ENCODE assay signal across 8 cellular contexts in genomic region chr15:34987623-34987981, GRCh38. TPM values are rescaled to one million over a fixed set of nuclear protein-coding genes. Genes with fewer than 3 reads are reported as not detected.
A peak's percentile ranks its signal among the peaks of the same experiment; 100 is the strongest.
DNase-seq lines count a peak whose midpoint lies in the region; ATAC-seq, FAIRE-seq and TF ChIP-seq lines count a peak whose summit lies in the region.

No MANE protein-coding gene starts in this region.

- no peaks in the 10 kb centered on the region for H3K36me3 Mint-ChIP-seq in astrocyte (ENCODE audit: low read depth, unreplicated experiment)

- peaks cover 14 to 20% of the 10 kb centered on the region in 2 experiments; a peak in 3 of 4 replicates for H3K36me3 ChIP-seq in HCT116 (ENCODE audit: control insufficient read depth in 1 of 2, insufficient read depth in 2 of 2, low read length in 2 of 2)
- H3K36me3 ChIP-seq in astrocyte (ENCODE audit: insufficient read depth, low read length): peaks cover 9% of the 10 kb centered on the region
- peaks cover 0 to 17% of the 10 kb centered on the region in 2 experiments; a peak in 3 of 5 replicates for H3K36me3 ChIP-seq in HepG2 (replicated peaks in 1 of 2; ENCODE audit: control insufficient read depth in 1 of 2, insufficient read depth in 2 of 2, low read length in 2 of 2)
- H3K36me3 ChIP-seq in transverse colon: peaks cover 0 to 6% (median 0%) of the 10 kb centered on the region in 4 donors

- H3K9me3 ChIP-seq in HCT116 (ENCODE audit: control insufficient read depth in 1 of 2, insufficient read depth in 1 of 2, low read depth in 1 of 2, low read length in 2 of 2) (no peaks in the 10 kb centered on the region), astrocyte (ENCODE audit: insufficient read depth, low read depth, low read length) (no peaks in the 10 kb centered on the region), HepG2 (ENCODE audit: low read length) (no peaks in the 10 kb centered on the region), transverse colon (no peaks in the 10 kb centered on the region)

- TF ChIP-seq EP300 in HepG2 (IDR thresholded peaks at IDR 0.05; ENCODE audit: low read depth in 2 of 2, low read length in 2 of 2) (no peak), HepG2 (CRISPR knock-in tag; IDR thresholded peaks at IDR 0.05; ENCODE audit: borderline replicate concordance) (no peak), transverse colon (IDR thresholded peaks at IDR 0.05; ENCODE audit: low read depth) (no peak)

- H3K4me1 ChIP-seq in HCT116 (ENCODE audit: control insufficient read depth in 1 of 2, insufficient read depth in 2 of 2, low read length in 2 of 2): peaks cover 20 to 40% of the 10 kb centered on the region in 2 experiments; a peak in 3 of 4 replicates
- peaks cover 17% of the 10 kb centered on the region for H3K4me1 ChIP-seq in astrocyte (ENCODE audit: insufficient read depth, low read length)
- peaks cover 45% of the 10 kb centered on the region for H3K4me1 ChIP-seq in HepG2 (ENCODE audit: insufficient read depth, low read length)
- H3K4me1 ChIP-seq in transverse colon: peaks cover 14 to 33% (median 23%) of the 10 kb centered on the region in 4 donors

- peak overlapping the region; percentile 99 for H3K4me3 Mint-ChIP-seq in astrocyte (ENCODE audit: unreplicated experiment)

- TF ChIP-seq RAD21 in HCT116 (IDR thresholded peaks at IDR 0.05; ENCODE audit: low read depth) (no peak), HepG2 (CRISPR knock-in tag; IDR thresholded peaks at IDR 0.05) (no peak)

- no peaks in the 10 kb centered on the region for H3K27me3 Mint-ChIP-seq in astrocyte (ENCODE audit: low read depth, unreplicated experiment)

- peak overlapping the region; percentile 97 for H3K27ac Mint-ChIP-seq in astrocyte (ENCODE audit: unreplicated experiment)

- CTCF ChIA-PET in HCT116 (lab: Charles Lee): interaction anchor here (1.0 to 3.8 kb wide), 3 partner anchors 12 to 31 kb away, joined by 3 to 28 read pairs (median 5); partner anchors contain the start of gene AQR
- CTCF ChIA-PET in HepG2 (lab: Yijun Ruan, JAX; ENCODE audit: low intra/inter-chr PET ratio, low total read pairs): no interaction called here

- no peak for FAIRE-seq in astrocyte (lab: Jason Lieb, UNC)
- FAIRE-seq in HepG2 (lab: Jason Lieb, UNC): no peak

- H3K27ac ChIP-seq in HCT116 (ENCODE audit: low read depth, low read length): peak overlapping the region; percentile 90
- H3K27ac ChIP-seq in astrocyte (ENCODE audit: low read depth, low read length): peak overlapping the region; percentile 98
- peak overlapping the region; percentile 96 for H3K27ac ChIP-seq in HepG2 (ENCODE audit: extremely low read length, insufficient read depth, low read length)
- peak overlapping the region; percentile 93 to 98 (median 95) for H3K27ac ChIP-seq in transverse colon

- peak overlapping the region; percentile 98 for H3K4me3 ChIP-seq in AG10803 (ENCODE audit: low read length)
- H3K4me3 ChIP-seq in HCT116 (replicated peaks in 1 of 2; ENCODE audit: low read depth in 1 of 2, low read length in 2 of 2): peak overlapping the region; percentile 72 to 99
- peak overlapping the region; percentile 91 for H3K4me3 ChIP-seq in astrocyte (ENCODE audit: insufficient read depth, low read depth, low read length)
- H3K4me3 ChIP-seq in HepG2 (replicated peaks in 1 of 3; ENCODE audit: insufficient read depth in 1 of 3, low read depth in 2 of 3, low read length in 3 of 3): peak overlapping the region; percentile 70 to 95 (median 76)
- peak overlapping the region; percentile 62 to 98 (median 77) for H3K4me3 ChIP-seq in transverse colon

- H4K20me1 ChIP-seq in HCT116 (ENCODE audit: insufficient read depth) (no peaks in the 10 kb centered on the region), astrocyte (ENCODE audit: insufficient read depth, low read length) (peaks cover 22% of the 10 kb centered on the region), HepG2 (ENCODE audit: insufficient read depth, low read length) (peaks cover 30% of the 10 kb centered on the region)

- H3K9ac ChIP-seq in HCT116 (ENCODE audit: low read length): peak overlapping the region; percentile 99
- H3K9ac ChIP-seq in astrocyte (ENCODE audit: low read length): peak overlapping the region; percentile 98
- peak overlapping the region; percentile 98 for H3K9ac ChIP-seq in HepG2 (ENCODE audit: insufficient read depth, low read depth, low read length)

- BruUV-seq in HCT116 (replicated peaks; lab: Mats Ljungman, UMichigan): no TSS peak
- no TSS peak for BruUV-seq in HepG2 (replicated peaks; lab: Mats Ljungman, UMichigan)

- DNase-seq in AG10803 (ENCODE audit: low read depth) (peak; percentile 17), HCT116 (ENCODE audit: low read depth, low spot score) (no peak), astrocyte (ENCODE audit: low read depth) (no peak), HepG2 (ENCODE audit: low spot score) (peak; percentile 49), transverse colon (no peak), GDM1 (lab: John Stamatoyannopoulos, UW) (no peak), D341Med (ENCODE audit: low spot score) (no peak), SW 1271 (lab: John Stamatoyannopoulos, UW) (no peak)

- under 1% methylated on average over 13 of the region's 13 CpGs for WGBS in HepG2 (ENCODE audit: low lambda C conversion rate)
- 0% methylated on average over 3 to 13 of the region's 13 CpGs for WGBS in transverse colon (ENCODE audit: low coverage in 1 of 2), 2 donors

- no peaks in the 10 kb centered on the region for H3K9me3 Mint-ChIP-seq in astrocyte (ENCODE audit: unreplicated experiment)

- in situ Hi-C loops in HepG2 (cut with HindIII; ENCODE audit: extremely low pct_ligation_motif_present, low pct_unique_long_range_greater_than_20kb): no loop called here
- in situ Hi-C loops in transverse colon (cut with MboI; ENCODE audit: low pct_ligation_motif_present in 1 of 4, low pct_unique_long_range_greater_than_20kb in 1 of 4, low sequenced_read_pairs in 3 of 4): no loop called here

- H3K79me2 ChIP-seq in HCT116 (ENCODE audit: insufficient read depth, low read length) (peaks cover 56% of the 10 kb centered on the region), astrocyte (ENCODE audit: insufficient read depth, low read length) (peaks cover 54% of the 10 kb centered on the region), HepG2 (ENCODE audit: insufficient read depth, low read length) (peaks cover 45% of the 10 kb centered on the region)

- ATAC-seq in HCT116: no peak
- ATAC-seq in HepG2: peak; percentile 61

- RAD21 ChIA-PET in HCT116 (lab: Charles Lee; ENCODE audit: low non-redundant PET in 1 of 2, low total read pairs in 2 of 2, uncharacterized antibody in 2 of 2, unreplicated experiment in 2 of 2): interaction anchor here in 1 of 2 experiments (1.1 kb wide), 1 partner anchor 18 kb away, joined by 3 read pairs; the partner anchor contains the start of gene AQR

- no peaks in the 10 kb centered on the region for H3K27me3 ChIP-seq in HCT116 (ENCODE audit: insufficient read depth, low read length)
- H3K27me3 ChIP-seq in astrocyte (ENCODE audit: insufficient read depth, low read length): no peaks in the 10 kb centered on the region
- no peaks in the 10 kb centered on the region; a peak in 2 of 5 replicates for H3K27me3 ChIP-seq in HepG2 (ENCODE audit: control insufficient read depth in 1 of 2, insufficient read depth in 2 of 2, low read length in 2 of 2)
- H3K27me3 ChIP-seq in transverse colon: no peaks in the 10 kb centered on the region

- H3K4me2 ChIP-seq in HCT116 (ENCODE audit: low read length) (peak overlapping the region; percentile 88), astrocyte (ENCODE audit: low read length) (peak overlapping the region; percentile 94), HepG2 (ENCODE audit: low read depth, low read length) (peak overlapping the region; percentile 87)

- no peak for TF ChIP-seq POLR2A in HCT116 (IDR thresholded peaks at IDR 0.05; ENCODE audit: borderline replicate concordance, extremely low read depth, insufficient read depth, insufficient read length)
- no peak for TF ChIP-seq POLR2A in HepG2 (IDR thresholded peaks at IDR 0.05; ENCODE audit: insufficient read depth in 1 of 2, low read depth in 2 of 2, low read length in 2 of 2)
- TF ChIP-seq POLR2A in transverse colon (IDR thresholded peaks at IDR 0.05): no peak

- intact Hi-C loops in HCT116 (cut with micrococcal nuclease): loop anchor here (10.0 kb wide), 1 partner anchor 763 kb away; the partner anchor contains the start of gene EMC4
- intact Hi-C loops in HepG2 (cut with micrococcal nuclease; ENCODE audit: unreplicated experiment): no loop called here
- intact Hi-C loops in transverse colon (cut with DNase I; ENCODE audit: low total_unique reads): no loop called here

- H3K9me2 ChIP-seq in HCT116 (ENCODE audit: insufficient read depth): no peaks in the 10 kb centered on the region

- H2AFZ ChIP-seq in HCT116 (ENCODE audit: low read depth, low read length, poor library complexity, severe bottlenecking): no peak overlapping the region
- peak overlapping the region; percentile 100 for H2AFZ ChIP-seq in astrocyte (ENCODE audit: low read depth, low read length)
- no peak overlapping the region for H2AFZ ChIP-seq in HepG2 (ENCODE audit: low read length)

- POLR2A ChIA-PET in HCT116 (lab: Charles Lee): interaction anchor here (1.4 to 2.2 kb wide), 4 partner anchors 13 to 20 kb away, joined by 4 to 19 read pairs (median 8); partner anchors contain the start of gene AQR
- POLR2A ChIA-PET in HepG2 (lab: Yijun Ruan, JAX): interaction anchor here (0.7 to 3.3 kb wide), 7 partner anchors 11 to 645 kb away, joined by 3 to 125 read pairs (median 5); partner anchors contain the start of genes AQR, DPH6, NOP10 and NUTM1

- TF ChIP-seq CTCF in AG10803 (conservative IDR thresholded peaks at IDR 0.05; ENCODE audit: low read length) (no peak), HCT116 (IDR thresholded peaks at IDR 0.05 in 2 of 3, conservative IDR thresholded peaks at IDR 0.05 in 1 of 3; ENCODE audit: borderline replicate concordance in 1 of 3, insufficient read depth in 1 of 3, low read depth in 2 of 3, low read length in 2 of 3) (no peak), astrocyte (IDR thresholded peaks at IDR 0.05; ENCODE audit: insufficient read depth, low read depth, low read length) (no peak), HepG2 (CRISPR knock-in tag; IDR thresholded peaks at IDR 0.05) (no peak), transverse colon (IDR thresholded peaks at IDR 0.05) (no peak)

- H3K4me1 Mint-ChIP-seq in astrocyte (ENCODE audit: low read depth, unreplicated experiment): peaks cover 14% of the 10 kb centered on the region

RNA-seq across cellular contexts. Expression of gene ZNF770, which starts 0.5 kb away (rescaled TPM):
- total RNA-seq in HCT116 (2021; ENCODE audit: unreplicated experiment) (70.7 TPM), astrocyte (43.2 and 43.3 TPM in 2 replicates), HepG2 (2016; rRNA removed; fragmentation: Illumina TruSeq; extraction: Trizol) (33.1 and 79.5 TPM in 2 replicates), transverse colon (10 to 100 TPM in 2 of 4 donors, 1 to 10 TPM in 2; 4.2 to 19.2 (median 11.3) TPM)
- polyA plus RNA-seq in HCT116 (2012): 9.1 and 19.7 TPM in 2 replicates
- 3.2 and 3.5 TPM in 2 replicates for total RNA-seq in HepG2 (2016; cell fraction: cytosol; rRNA removed; fragmentation: Illumina TruSeq; extraction: Trizol; ENCODE audit: low read depth)
- total RNA-seq in HepG2 (2016; cell fraction: insoluble cytoplasmic fraction; rRNA removed; fragmentation: Illumina TruSeq; extraction: Trizol): 31.9 and 72.9 TPM in 2 replicates
- 22.3 and 25.2 TPM in 2 replicates for total RNA-seq in HepG2 (2016; cell fraction: membrane; rRNA removed; fragmentation: Illumina TruSeq; extraction: Trizol)
- 29.2 and 36.6 TPM in 2 replicates for total RNA-seq in HepG2 (2016; cell fraction: nucleus; rRNA removed; fragmentation: Illumina TruSeq; extraction: Trizol)
- 13.0 and 15.5 TPM in 2 replicates for polyA plus RNA-seq in HepG2 (2011; rRNA removed)
- 4.8 and 9.1 TPM in 2 replicates for polyA plus RNA-seq in HepG2 (2011; cell fraction: cytosol; rRNA removed)
- 6.1 and 8.0 TPM in 2 replicates for polyA plus RNA-seq in HepG2 (2011; cell fraction: nucleus; rRNA removed)
- 13.6 and 14.2 TPM in 2 replicates for polyA plus RNA-seq in HepG2 (2012)
- polyA plus RNA-seq in HepG2 (2016; cell fraction: cytosol; fragmentation: Illumina TruSeq; extraction: Trizol; ENCODE audit: low read depth): 1.4 TPM in 2 replicates
- polyA plus RNA-seq in HepG2 (2016; cell fraction: insoluble cytoplasmic fraction; fragmentation: Illumina TruSeq; extraction: Trizol; ENCODE audit: low read depth): 37.9 and 43.1 TPM in 2 replicates
- 6.4 and 6.7 TPM in 2 replicates for polyA plus RNA-seq in HepG2 (2016; cell fraction: membrane; fragmentation: Illumina TruSeq; extraction: Trizol; ENCODE audit: low read depth)
- polyA plus RNA-seq in HepG2 (2016; cell fraction: nucleus; fragmentation: Illumina TruSeq; extraction: Trizol; ENCODE audit: insufficient read depth, low read depth): 26.5 and 28.2 TPM in 2 replicates
- polyA minus RNA-seq in HepG2 (2011; rRNA and poly(A)+ RNA removed; ENCODE audit: low replicate concordance): 20.6 and 23.6 TPM in 2 replicates
- 28.6 and 38.0 TPM in 2 replicates for polyA minus RNA-seq in HepG2 (2011; cell fraction: cytosol; rRNA and poly(A)+ RNA removed)
- 34.9 and 43.5 TPM in 2 replicates for polyA minus RNA-seq in HepG2 (2011; cell fraction: nucleus; rRNA and poly(A)+ RNA removed)

RNA-seq across cellular contexts. Expression of gene AQR, which starts 18.1 kb away (rescaled TPM):
- total RNA-seq in HCT116 (2021; ENCODE audit: unreplicated experiment): 30.7 TPM
- polyA plus RNA-seq in HCT116 (2012): 5.9 and 6.9 TPM in 2 replicates
- total RNA-seq in astrocyte: 24.0 and 27.2 TPM in 2 replicates
- 31.3 and 46.0 TPM in 2 replicates for total RNA-seq in HepG2 (2016; rRNA removed; fragmentation: Illumina TruSeq; extraction: Trizol)
- total RNA-seq in HepG2 (2016; cell fraction: cytosol; rRNA removed; fragmentation: Illumina TruSeq; extraction: Trizol; ENCODE audit: low read depth): 4.8 and 5.6 TPM in 2 replicates
- 29.2 and 45.4 TPM in 2 replicates for total RNA-seq in HepG2 (2016; cell fraction: insoluble cytoplasmic fraction; rRNA removed; fragmentation: Illumina TruSeq; extraction: Trizol)
- 5.0 and 6.5 TPM in 2 replicates for total RNA-seq in HepG2 (2016; cell fraction: membrane; rRNA removed; fragmentation: Illumina TruSeq; extraction: Trizol)
- total RNA-seq in HepG2 (2016; cell fraction: nucleus; rRNA removed; fragmentation: Illumina TruSeq; extraction: Trizol): 32.4 and 35.0 TPM in 2 replicates
- polyA plus RNA-seq in HepG2 (2011; rRNA removed): 13.8 and 18.7 TPM in 2 replicates
- polyA plus RNA-seq in HepG2 (2011; cell fraction: cytosol; rRNA removed): 6.9 and 13.7 TPM in 2 replicates
- 8.2 and 9.9 TPM in 2 replicates for polyA plus RNA-seq in HepG2 (2011; cell fraction: nucleus; rRNA removed)
- 7.2 and 9.3 TPM in 2 replicates for polyA plus RNA-seq in HepG2 (2012)
- 1.4 and 1.9 TPM in 2 replicates for polyA plus RNA-seq in HepG2 (2016; cell fraction: cytosol; fragmentation: Illumina TruSeq; extraction: Trizol; ENCODE audit: low read depth)
- polyA plus RNA-seq in HepG2 (2016; cell fraction: insoluble cytoplasmic fraction; fragmentation: Illumina TruSeq; extraction: Trizol; ENCODE audit: low read depth): 49.6 and 49.8 TPM in 2 replicates
- polyA plus RNA-seq in HepG2 (2016; cell fraction: membrane; fragmentation: Illumina TruSeq; extraction: Trizol; ENCODE audit: low read depth): 3.0 and 4.2 TPM in 2 replicates
- 33.5 and 34.1 TPM in 2 replicates for polyA plus RNA-seq in HepG2 (2016; cell fraction: nucleus; fragmentation: Illumina TruSeq; extraction: Trizol; ENCODE audit: insufficient read depth, low read depth)
- polyA minus RNA-seq in HepG2 (2011; rRNA and poly(A)+ RNA removed; ENCODE audit: low replicate concordance): 11.6 and 36.2 TPM in 2 replicates
- polyA minus RNA-seq in HepG2 (2011; cell fraction: cytosol; rRNA and poly(A)+ RNA removed): 16.1 and 16.7 TPM in 2 replicates
- polyA minus RNA-seq in HepG2 (2011; cell fraction: nucleus; rRNA and poly(A)+ RNA removed): 62.4 and 70.9 TPM in 2 replicates
- 10 to 100 TPM; 13.8 to 25.7 (median 23.5) TPM for total RNA-seq in transverse colon

Comparison
In these comparisons a context has a peak if more than half of its experiments do, and no peak if none do; other contexts are left out.
1. DNase-seq: peak in AG10803 (single experiment) and HepG2 (single experiment); none in HCT116 (single experiment), astrocyte (single experiment), transverse colon (single experiment), GDM1 (single experiment), D341Med (single experiment) and SW 1271 (0 of 2).
2. Peak in every context shown above with its lines, with median percentiles within 50 percentile points of each other: H3K4me3 ChIP-seq, H3K27ac ChIP-seq, H3K4me2 ChIP-seq and H3K9ac ChIP-seq.